8 cellular contexts compared by ENCODE assay signal in genomic region chrX:102746134-102746584, GRCh38. TPM values are rescaled to one million over a fixed set of nuclear protein-coding genes. Genes with fewer than 3 reads are reported as not detected.
A peak's percentile ranks its signal among the peaks of the same experiment; 100 is the strongest.
DNase-seq lines count a peak whose midpoint lies in the region; ATAC-seq, FAIRE-seq and TF ChIP-seq lines count a peak whose summit lies in the region.

No MANE protein-coding gene starts in this region.

- H3K9ac ChIP-seq in H1 (replicated peaks in 1 of 4; ENCODE audit: extremely low read depth in 1 of 4, low read depth in 3 of 4, low read length in 3 of 4): peak overlapping the region; percentile 60 to 75 (median 66)

- H3K79me2 ChIP-seq in H1 (ENCODE audit: control insufficient read depth in 1 of 2, insufficient read depth in 2 of 2, low read length in 2 of 2): peaks cover 0 to 21% of the 10 kb centered on the region in 2 experiments; a peak in 2 of 4 replicates

- CTCF ChIA-PET in H1 (lab: Charles Lee; ENCODE audit: partially characterized antibody): no interaction called here

- H2BK20ac ChIP-seq in H1 (ENCODE audit: low read length): no peak overlapping the region

- FAIRE-seq in H1 (lab: Jason Lieb, UNC): no peak
- no peak for FAIRE-seq in GM12892 (lab: Jason Lieb, UNC)

- H3K4me3 ChIP-seq in H1 (ENCODE audit: extremely low read depth in 1 of 4, insufficient read depth in 2 of 4, low read depth in 3 of 4, low read length in 4 of 4) (peak overlapping the region; percentile 59 to 85 (median 72)), mononuclear cell (ENCODE audit: low read length) (peak overlapping the region; percentile 28)

- no peak overlapping the region for H2BK15ac ChIP-seq in H1 (ENCODE audit: low read length)

- no peak overlapping the region; the same call in 1 of the 2 replicates for H2BK5ac ChIP-seq in H1 (ENCODE audit: low read depth, low read length)

- H3K27me3 ChIP-seq in H1 (replicated peaks in 1 of 4; ENCODE audit: control insufficient read depth in 3 of 4, extremely low read depth in 1 of 4, insufficient read depth in 3 of 4, low read length in 3 of 4): no peaks in the 10 kb centered on the region
- no peaks in the 10 kb centered on the region for H3K27me3 ChIP-seq in mononuclear cell (ENCODE audit: insufficient read depth, low read length)

- no peak overlapping the region for H2AFZ ChIP-seq in H1 (ENCODE audit: low read length)

- peak overlapping the region; percentile 89 for H3K4me3 Mint-ChIP-seq in T-helper 17 cell

- POLR2A ChIA-PET in H1 (lab: Charles Lee; ENCODE audit: partially characterized antibody): interaction anchor here (0.6 to 1.1 kb wide), 10 partner anchors 9 to 147 kb away, joined by 3 to 5 read pairs (median 3); partner anchors contain the start of gene ARMCX5

- DNase-seq in Daoy (ENCODE audit: low read depth): peak; percentile 17
- DNase-seq in T-helper 17 cell: no peak
- peak in 1 of 2 experiments; percentile 62 for DNase-seq in H1 (ENCODE audit: low read depth in 1 of 2, low spot score in 2 of 2)
- DNase-seq in ureter (ENCODE audit: low spot score): peak; percentile 63
- no peak for DNase-seq in GM12892 (ENCODE audit: insufficient read length)

- H4K8ac ChIP-seq in H1 (ENCODE audit: extremely low read depth, insufficient read depth, low read length): peak overlapping the region; percentile 73; the same call in 1 of the 2 replicates

- H4K5ac ChIP-seq in H1 (ENCODE audit: insufficient read length, low read depth, low read length): no peak overlapping the region

- peak overlapping the region; percentile 56 for H3K27ac Mint-ChIP-seq in T-helper 17 cell

- H4K20me1 ChIP-seq in H1 (replicated peaks in 1 of 2; ENCODE audit: control insufficient read depth in 1 of 2, insufficient read depth in 2 of 2, low read length in 2 of 2): peaks cover 2 to 3% of the 10 kb centered on the region in 2 experiments

- ATAC-seq in T-helper 17 cell (peak; percentile 30), GM21447 (IDR thresholded peaks at IDR 0.05; ENCODE audit: unreplicated experiment) (no peak), GM21723 (IDR thresholded peaks at IDR 0.05; ENCODE audit: unreplicated experiment) (no peak)

- H3K9me3 ChIP-seq in T-helper 17 cell (ENCODE audit: control insufficient read depth, low read length, poor library complexity, severe bottlenecking): no peaks in the 10 kb centered on the region
- H3K9me3 ChIP-seq in H1 (ENCODE audit: insufficient read depth in 2 of 2, low read depth in 1 of 2, low read length in 1 of 2): no peaks in the 10 kb centered on the region
- H3K9me3 ChIP-seq in mononuclear cell (ENCODE audit: low read depth, low read length): no peaks in the 10 kb centered on the region

- peak overlapping the region; percentile 36; the same call in 1 of the 2 replicates for H3K27ac ChIP-seq in H1 (ENCODE audit: low read depth, low read length)

- no peak overlapping the region for H4K91ac ChIP-seq in H1 (replicated peaks; ENCODE audit: insufficient read length, low read length)

- H3K36me3 ChIP-seq in H1 (ENCODE audit: control insufficient read depth in 2 of 4, insufficient read depth in 4 of 4, low read length in 3 of 4): peaks cover 0 to 3% (median 0%) of the 10 kb centered on the region in 4 experiments; a peak in 1 of 8 replicates

- no peak overlapping the region for H2BK12ac ChIP-seq in H1 (ENCODE audit: low read depth, low read length)

- H3K79me1 ChIP-seq in H1 (ENCODE audit: low read depth, low read length): no peaks in the 10 kb centered on the region

- H3K4me1 ChIP-seq in H1 (replicated peaks in 1 of 4; ENCODE audit: control insufficient read depth in 3 of 4, insufficient read depth in 4 of 4, low read length in 3 of 4) (peaks cover 0 to 6% (median 2%) of the 10 kb centered on the region in 4 experiments; a peak in 3 of 7 replicates), mononuclear cell (ENCODE audit: insufficient read depth, low read length) (no peaks in the 10 kb centered on the region)

- peak overlapping the region; percentile 16 for H3K56ac ChIP-seq in H1 (replicated peaks; ENCODE audit: insufficient read length, low read depth, low read length)

- H3K14ac ChIP-seq in H1 (ENCODE audit: insufficient read length): no peak overlapping the region

- H3K27me3 Mint-ChIP-seq in T-helper 17 cell: no peaks in the 10 kb centered on the region

- 3% methylated on average over 7 of the region's 38 CpGs; no CpG with 5 or more reads in 1 of the 2 experiments for WGBS in H1 (ENCODE audit: extremely low coverage in 1 of 2, insufficient coverage in 1 of 2, insufficient read length in 1 of 2, insufficient replicate concordance in 2 of 2, low coverage in 1 of 2, low lambda C conversion rate in 2 of 2, missing lambda C conversion rate in 1 of 2), 2 experiments

- no peak overlapping the region for H3K23ac ChIP-seq in H1 (ENCODE audit: insufficient read length)

- 0 out of 2 replicates have a peak, but pooled peaks cover 2% of the 10 kb centered on the region for H3K23me2 ChIP-seq in H1 (ENCODE audit: low read depth, low read length)

- no peaks in the 10 kb centered on the region for H3K4me1 Mint-ChIP-seq in T-helper 17 cell

- H3K18ac ChIP-seq in H1 (ENCODE audit: extremely low read depth, low read length): no peak overlapping the region; the same call in 1 of the 2 replicates

- no peaks in the 10 kb centered on the region for H3K36me3 Mint-ChIP-seq in T-helper 17 cell (ENCODE audit: low read depth)

- peak overlapping the region; percentile 60 to 68 for H3K4me2 ChIP-seq in H1 (ENCODE audit: insufficient read depth in 1 of 2, low read depth in 2 of 2, low read length in 2 of 2)

- no peak overlapping the region for H2AK5ac ChIP-seq in H1 (ENCODE audit: low read depth, low read length)

- TF ChIP-seq POLR2A in H1 (IDR thresholded peaks at IDR 0.05; ENCODE audit: control extremely low read depth in 1 of 2, low read depth in 2 of 2, low read length in 2 of 2) (no peak; a peak in 2 of 3 replicates), GM12892 (IDR thresholded peaks at IDR 0.05; ENCODE audit: low read depth, low read length) (no peak)

- TF ChIP-seq CTCF in H1 (IDR thresholded peaks at IDR 0.05; ENCODE audit: control extremely low read depth in 1 of 3, insufficient read depth in 1 of 3, low read depth in 1 of 3, low read length in 3 of 3): no peak

- TF ChIP-seq EP300 in H1 (IDR thresholded peaks at IDR 0.05; ENCODE audit: borderline replicate concordance in 1 of 2, low read depth in 2 of 2, low read length in 2 of 2): no peak

- H3K4ac ChIP-seq in H1 (replicated peaks; ENCODE audit: insufficient read length, low read depth, low read length): no peak overlapping the region

- H2BK120ac ChIP-seq in H1 (replicated peaks; ENCODE audit: low read depth, low read length): no peak overlapping the region

- TF ChIP-seq RAD21 in H1 (IDR thresholded peaks at IDR 0.05 in 1 of 2, conservative IDR thresholded peaks at IDR 0.05 in 1 of 2; ENCODE audit: low read depth in 2 of 2, low read length in 2 of 2): no peak

TF ChIP-seq in H1, 55 proteins besides CTCF, POLR2A, EP300 and RAD21:
- TF ChIP-seq SP1 (IDR thresholded peaks at IDR 0.05; ENCODE audit: low read depth, low read length) (no peak), PHF8 (conservative IDR thresholded peaks at IDR 0.05; ENCODE audit: low read depth, low read length) (peak; percentile 21; the same call in 1 of the 2 replicates), YY1 (IDR thresholded peaks at IDR 0.05; ENCODE audit: low read depth, low read length) (0 out of 2 replicates have a peak, but pooled peaks have one; percentile 58), KDM4A (IDR thresholded peaks at IDR 0.05; ENCODE audit: low read depth, low read length, severe bottlenecking) (peak; percentile 52)

RNA-seq across cellular contexts. Expression of gene GPRASP3, which starts 25.6 kb away (rescaled TPM):
- total RNA-seq in Daoy (2014; rRNA removed; shearing (Covaris generic)): 3.2 and 3.9 TPM in 2 replicates
- 1 to 10 TPM; 1.9 to 3.4 TPM for total RNA-seq in T-helper 17 cell
- total RNA-seq in H1 (2021; fragmentation: NEBNext Ultra II Directional; extraction: Animal tissue kit (Norgen Biotek cat#: 25700)): 19.3 and 19.8 TPM in 2 replicates
- 5.0 and 7.0 TPM in 2 replicates for polyA plus RNA-seq in H1 (2011; rRNA removed)
- polyA plus RNA-seq in H1 (2011; cell fraction: cytosol; rRNA removed): 8.6 TPM
- 5.0 TPM for polyA plus RNA-seq in H1 (2011; cell fraction: nucleus; rRNA removed)
- 10.8 to 12.4 TPM (median 12.3 TPM) in 4 replicates for polyA plus RNA-seq in H1 (2012, experiment 1 of 2)
- polyA plus RNA-seq in H1 (2012, experiment 2 of 2): 1.0 TPM
- 6.9 TPM for polyA plus RNA-seq in H1 (2013, experiment 1 of 2)
- 6.4 TPM for polyA plus RNA-seq in H1 (2013, experiment 2 of 2)
- 12.8 and 15.1 TPM in 2 replicates for polyA minus RNA-seq in H1 (2011; rRNA and poly(A)+ RNA removed)
- polyA minus RNA-seq in H1 (2011; cell fraction: cytosol; rRNA and poly(A)+ RNA removed): 8.7 TPM
- 9.3 TPM for polyA minus RNA-seq in H1 (2011; cell fraction: nucleus; rRNA and poly(A)+ RNA removed)
- total RNA-seq in mononuclear cell: 0.73 TPM
- 6.5 TPM for total RNA-seq in ureter
- polyA plus RNA-seq in GM12892 (2012; ENCODE audit: missing spikeins): 1.4 TPM

RNA-seq across cellular contexts. Expression of gene GPRASP2, which starts 33.9 kb away (rescaled TPM):
- 12.0 and 17.4 TPM in 2 replicates for total RNA-seq in Daoy (2014; rRNA removed; shearing (Covaris generic))
- under 1 TPM; 0.78 to 0.82 TPM for total RNA-seq in T-helper 17 cell
- 15.7 and 19.1 TPM in 2 replicates for total RNA-seq in H1 (2021; fragmentation: NEBNext Ultra II Directional; extraction: Animal tissue kit (Norgen Biotek cat#: 25700))
- polyA plus RNA-seq in H1 (2011; rRNA removed): 8.0 and 8.2 TPM in 2 replicates
- polyA plus RNA-seq in H1 (2011; cell fraction: cytosol; rRNA removed): 11.4 TPM
- polyA plus RNA-seq in H1 (2011; cell fraction: nucleus; rRNA removed): 9.2 TPM
- polyA plus RNA-seq in H1 (2012, experiment 1 of 2): 10.6 to 16.9 TPM (median 15.2 TPM) in 4 replicates
- 2.8 TPM for polyA plus RNA-seq in H1 (2012, experiment 2 of 2)
- 7.5 TPM for polyA plus RNA-seq in H1 (2013, experiment 1 of 2)
- 7.2 TPM for polyA plus RNA-seq in H1 (2013, experiment 2 of 2)
- polyA minus RNA-seq in H1 (2011; rRNA and poly(A)+ RNA removed): 20.1 and 22.0 TPM in 2 replicates
- polyA minus RNA-seq in H1 (2011; cell fraction: cytosol; rRNA and poly(A)+ RNA removed): 7.4 TPM
- polyA minus RNA-seq in H1 (2011; cell fraction: nucleus; rRNA and poly(A)+ RNA removed): 5.6 TPM
- 1.8 TPM for total RNA-seq in mononuclear cell
- total RNA-seq in ureter: 12.2 TPM
- polyA plus RNA-seq in GM12892 (2012; ENCODE audit: missing spikeins): 0.36 TPM

Comparison
In these comparisons a context has a peak if more than half of its experiments do, and no peak if none do; other contexts are left out.
1. DNase-seq: peak in Daoy (single experiment) and ureter (single experiment); none in T-helper 17 cell (0 of 3) and GM12892 (single experiment).